Comparison of ENCODE assay signal across 17 cellular contexts in the genomic region with DNA sequence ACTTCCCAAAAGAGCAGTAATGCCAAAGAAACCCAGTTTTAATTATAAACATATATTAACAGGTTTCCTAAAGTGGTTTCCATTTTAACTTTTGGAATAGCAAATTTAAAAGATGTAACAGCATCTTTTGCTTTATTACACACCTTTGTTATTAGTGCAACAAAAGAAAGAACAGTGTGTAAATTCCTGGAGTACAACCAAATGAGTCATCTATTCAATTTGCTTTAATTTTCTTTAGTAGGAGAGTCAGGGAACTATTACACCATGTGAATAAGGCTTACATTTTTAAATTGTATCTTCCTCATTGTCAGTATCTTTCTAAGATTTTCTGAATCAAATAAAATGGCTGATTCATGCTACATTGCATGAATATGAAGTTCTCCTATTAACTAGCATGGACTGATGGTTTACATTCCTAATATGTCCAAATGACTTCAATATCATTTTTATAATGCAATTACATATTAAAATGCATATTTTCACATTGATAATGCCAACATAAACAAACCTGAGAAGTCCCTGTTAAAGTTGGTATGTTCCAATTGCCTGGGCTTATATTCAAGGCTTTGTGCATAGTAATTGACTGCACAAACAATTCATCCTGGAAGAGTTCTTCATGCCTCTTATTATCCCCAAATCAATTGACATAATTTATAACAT. TPM values are rescaled to one million over a fixed set of nuclear protein-coding genes. Genes with fewer than 3 reads are reported as not detected.
DNase-seq lines count a peak whose midpoint lies in the region; ATAC-seq and TF ChIP-seq lines count a peak whose summit lies in the region.
"Had no signal": no experiment of that assay in that cellular context is flagged by ENCODE, and none has a peak within 500 bp of the region (broad histone marks: within the 10 kb centered on the region; RNA-seq: fewer than 3 reads in every experiment).

No MANE protein-coding gene starts in this region.

- TF ChIP-seq CTCF in epithelial cell of esophagus (IDR thresholded peaks at IDR 0.05; ENCODE audit: insufficient read depth, low read depth, low read length, missing control alignments) = no peak

- no peak overlapping the region for H3K4me3 ChIP-seq in epithelial cell of esophagus (ENCODE audit: low read length)
- H3K4me3 ChIP-seq: HAP-1, MG63 had no signal

- DNase-seq in M059J (ENCODE audit: low read depth) = peak; percentile 34
- DNase-seq in epithelial cell of esophagus (ENCODE audit: low read depth) = peak; percentile 28
- no peak for DNase-seq in NCI-H2029 treated with DMSO at 0.1 percent for 48 hours (lab: John Stamatoyannopoulos, UW)
- DNase-seq in DMS153 (lab: John Stamatoyannopoulos, UW) = no peak
- DNase-seq in NCI-H128 (lab: John Stamatoyannopoulos, UW; ENCODE audit: unreplicated experiment) = no peak
- DNase-seq: Caco-2; CD4-positive, CD25-positive, alpha-beta regulatory T cell; MG63; NCI-H1092; NCI-H226; NCI-H524 treated with DMSO at 0.1 percent for 48 hours; SIG-M5 had no signal

- ATAC-seq in SK-N-SH treated with all-trans-retinoic acid at 6 μM for 48 hours = peak; percentile 34; the same call in 1 of the 3 replicates
- no peak for ATAC-seq in GM19328 (IDR thresholded peaks at IDR 0.05; ENCODE audit: unreplicated experiment)
- ATAC-seq: HepG2 had no signal

TF ChIP-seq in SK-N-SH treated with all-trans-retinoic acid at 6 μM for 48 hours, 23 proteins besides CTCF, POLR2A, EP300 and RAD21:
- TF ChIP-seq GLIS3 (CRISPR knock-in tag; IDR thresholded peaks at IDR 0.05) (no peak), ZNF70 (CRISPR knock-in tag; IDR thresholded peaks at IDR 0.05) (no peak), ZC3H10 (CRISPR knock-in tag; IDR thresholded peaks at IDR 0.05) (no peak), TCF4 (CRISPR knock-in tag; IDR thresholded peaks at IDR 0.05; ENCODE audit: borderline replicate concordance) (no peak), CSDC2 (CRISPR knock-in tag; IDR thresholded peaks at IDR 0.05) (no peak), OSR1 (CRISPR knock-in tag; IDR thresholded peaks at IDR 0.05) (no peak), ZFP3 (CRISPR knock-in tag; IDR thresholded peaks at IDR 0.05) (no peak), ARNTL (CRISPR knock-in tag; IDR thresholded peaks at IDR 0.05; ENCODE audit: borderline replicate concordance, low read depth) (no peak), RARB (CRISPR knock-in tag; IDR thresholded peaks at IDR 0.05) (no peak), SNAI2 (CRISPR knock-in tag; IDR thresholded peaks at IDR 0.05) (no peak), PPARA (CRISPR knock-in tag; IDR thresholded peaks at IDR 0.05; ENCODE audit: borderline replicate concordance) (no peak), TOX (CRISPR knock-in tag; IDR thresholded peaks at IDR 0.05; ENCODE audit: borderline replicate concordance) (no peak)
- TF ChIP-seq, protein P1, sequence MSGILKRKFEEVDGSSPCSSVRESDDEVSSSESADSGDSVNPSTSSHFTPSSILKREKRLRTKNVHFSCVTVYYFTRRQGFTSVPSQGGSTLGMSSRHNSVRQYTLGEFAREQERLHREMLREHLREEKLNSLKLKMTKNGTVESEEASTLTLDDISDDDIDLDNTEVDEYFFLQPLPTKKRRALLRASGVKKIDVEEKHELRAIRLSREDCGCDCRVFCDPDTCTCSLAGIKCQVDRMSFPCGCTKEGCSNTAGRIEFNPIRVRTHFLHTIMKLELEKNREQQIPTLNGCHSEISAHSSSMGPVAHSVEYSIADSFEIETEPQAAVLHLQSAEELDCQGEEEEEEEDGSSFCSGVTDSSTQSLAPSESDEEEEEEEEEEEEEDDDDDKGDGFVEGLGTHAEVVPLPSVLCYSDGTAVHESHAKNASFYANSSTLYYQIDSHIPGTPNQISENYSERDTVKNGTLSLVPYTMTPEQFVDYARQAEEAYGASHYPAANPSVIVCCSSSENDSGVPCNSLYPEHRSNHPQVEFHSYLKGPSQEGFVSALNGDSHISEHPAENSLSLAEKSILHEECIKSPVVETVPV (CRISPR knock-in tag; IDR thresholded peaks at IDR 0.05) = no peak
- TF ChIP-seq, protein P2, sequence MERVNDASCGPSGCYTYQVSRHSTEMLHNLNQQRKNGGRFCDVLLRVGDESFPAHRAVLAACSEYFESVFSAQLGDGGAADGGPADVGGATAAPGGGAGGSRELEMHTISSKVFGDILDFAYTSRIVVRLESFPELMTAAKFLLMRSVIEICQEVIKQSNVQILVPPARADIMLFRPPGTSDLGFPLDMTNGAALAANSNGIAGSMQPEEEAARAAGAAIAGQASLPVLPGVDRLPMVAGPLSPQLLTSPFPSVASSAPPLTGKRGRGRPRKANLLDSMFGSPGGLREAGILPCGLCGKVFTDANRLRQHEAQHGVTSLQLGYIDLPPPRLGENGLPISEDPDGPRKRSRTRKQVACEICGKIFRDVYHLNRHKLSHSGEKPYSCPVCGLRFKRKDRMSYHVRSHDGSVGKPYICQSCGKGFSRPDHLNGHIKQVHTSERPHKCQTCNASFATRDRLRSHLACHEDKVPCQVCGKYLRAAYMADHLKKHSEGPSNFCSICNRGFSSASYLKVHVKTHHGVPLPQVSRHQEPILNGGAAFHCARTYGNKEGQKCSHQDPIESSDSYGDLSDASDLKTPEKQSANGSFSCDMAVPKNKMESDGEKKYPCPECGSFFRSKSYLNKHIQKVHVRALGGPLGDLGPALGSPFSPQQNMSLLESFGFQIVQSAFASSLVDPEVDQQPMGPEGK (CRISPR knock-in tag; IDR thresholded peaks at IDR 0.05; ENCODE audit: borderline replicate concordance) = no peak

RNA-seq across cellular contexts. Expression of a gene that starts 22.5 kb away (rescaled TPM):
- 73.0 and 109 TPM in 2 replicates for total RNA-seq in M059J (2014; rRNA removed; shearing (Covaris generic))
- total RNA-seq: B cell; Caco-2; CD4-positive, CD25-positive, alpha-beta regulatory T cell; HepG2 had no signal

Comparison
In these comparisons a context has a peak if more than half of its experiments do, and no peak if none do; other contexts are left out.
1. DNase-seq: peak in M059J (single experiment) and epithelial cell of esophagus (single experiment); none in NCI-H2029 treated with DMSO at 0.1 percent for 48 hours (single experiment), DMS153 (single experiment) and NCI-H128 (single experiment).